ENCODE assay signal across 33 cellular contexts in genomic region chr1:230413061-230413460, GRCh38.
"Had no signal": no experiment of that assay in that cellular context is flagged by ENCODE, and none has a peak within 500 bp of the region (broad histone marks: within the 10 kb centered on the region; RNA-seq: fewer than 3 reads in every experiment).

No MANE protein-coding gene starts in this region.

- DNase-seq: Karpas-422, Kasumi-1, MG63, MM.1S, MV-4-11, NCI-H1048, NCI-H1092, NCI-H1092 treated with DMSO at 0.1 percent for 48 hours, NCI-H1105, NCI-H1105 treated with DMSO at 0.1 percent for 48 hours, NCI-H1417, NCI-H1417 treated with DMSO at 0.1 percent for 48 hours, NCI-H1436, NCI-H1436 treated with DMSO at 0.1 percent for 48 hours, NCI-H146, NCI-H1694, NCI-H1694 treated with DMSO at 0.1 percent for 48 hours, NCI-H187, NCI-H187 treated with DMSO at 0.1 percent for 48 hours, NCI-H1930, NCI-H2029, NCI-H2029 treated with DMSO at 0.1 percent for 48 hours, NCI-H2081, NCI-H2081 treated with DMSO at 0.1 percent for 48 hours, NCI-H2107, NCI-H2171, NCI-H2171 treated with DMSO at 0.1 percent for 48 hours, NCI-H2227 treated with DMSO at 0.1 percent for 48 hours, NCI-H226, NCI-H345, NCI-H446, NCI-H446 treated with DMSO at 0.1 percent for 48 hours, NCI-H510A had no signal
